13 cellular contexts compared by ENCODE assay signal in genomic region chr1:152308758-152309157, GRCh38. TPM values are rescaled to one million over a fixed set of nuclear protein-coding genes. Genes with fewer than 3 reads are reported as not detected.
"Had no signal": no experiment of that assay in that cellular context is flagged by ENCODE, and none has a peak within 500 bp of the region (broad histone marks: within the 10 kb centered on the region; RNA-seq: fewer than 3 reads in every experiment).

No MANE protein-coding gene starts in this region.

RNA-seq across cellular contexts. Expression of gene FLG, which starts 16.3 kb away (rescaled TPM):
- total RNA-seq: occipital lobe, ovary, pulmonary artery endothelial cell, right atrium auricular region, smooth muscle cell, transverse colon, ureter had no signal
- polyA plus RNA-seq: naive thymus-derived CD8-positive, alpha-beta T cell; neural cell; smooth muscle cell had no signal

RNA-seq across cellular contexts. Expression of gene FLG2, which starts 51.0 kb away (rescaled TPM):
- total RNA-seq: occipital lobe, osteoblast, ovary, pulmonary artery endothelial cell, right atrium auricular region, sciatic nerve, smooth muscle cell, transverse colon, ureter, vagina had no signal
- polyA plus RNA-seq: neural cell, ovary, smooth muscle cell, spleen had no signal
